8 cellular contexts compared by ENCODE assay signal in the genomic region with DNA sequence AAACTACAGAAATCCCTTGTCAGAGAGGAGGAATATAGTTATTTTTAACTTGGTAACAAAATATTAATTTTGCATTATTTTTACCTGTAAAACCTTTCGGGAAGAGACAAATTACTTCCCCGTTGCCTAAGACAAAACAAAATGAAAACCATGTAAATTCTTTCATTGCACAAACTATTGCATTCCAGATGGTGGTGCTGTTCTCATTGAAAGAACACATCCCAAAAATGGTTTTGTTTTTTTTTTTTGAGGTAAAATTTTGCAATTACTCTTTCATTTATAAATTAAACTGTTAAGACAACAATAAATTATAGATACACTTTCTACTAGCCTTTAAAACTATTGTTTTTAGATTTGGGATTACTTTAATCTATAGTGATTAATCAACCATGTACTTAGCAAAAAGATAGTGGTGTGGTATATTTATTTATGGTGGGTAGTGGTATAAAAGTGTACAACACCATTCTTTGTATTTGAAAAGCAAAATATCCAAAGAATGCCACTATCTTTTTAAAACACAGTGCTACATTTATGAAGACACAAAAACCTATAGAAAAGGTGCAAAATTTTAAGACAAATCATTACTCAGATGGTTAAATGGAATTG.
A peak's percentile ranks its signal among the peaks of the same experiment; 100 is the strongest.
DNase-seq lines count a peak whose midpoint lies in the region; ATAC-seq and TF ChIP-seq lines count a peak whose summit lies in the region.

No MANE protein-coding gene starts in this region.

- H3K36me3 ChIP-seq in SJCRH30 = no peaks in the 10 kb centered on the region
- no peaks in the 10 kb centered on the region for H3K36me3 ChIP-seq in spleen

- intact Hi-C loops in spleen (cut with DNase I; ENCODE audit: low total_unique reads) = loop anchor here (10.0 kb wide), 1 partner anchor 151 kb away; no protein-coding TSS in a partner anchor

- H3K9me3 ChIP-seq in SJCRH30 (replicated peaks) (no peaks in the 10 kb centered on the region; the same call in 1 of the 2 replicates), spleen (peaks cover 0 to 14% (median 12%) of the 10 kb centered on the region in 8 donors)

- peak; percentile 61 to 68 for DNase-seq in AML-193 (lab: John Stamatoyannopoulos, UW)
- peak; percentile 21 for DNase-seq in GM20000 (ENCODE audit: low spot score)
- DNase-seq in SJCRH30 = peak in 1 of 2 experiments; percentile 65
- peak; percentile 10 for DNase-seq in fibroblast of the conjunctiva (ENCODE audit: low read depth)
- no peak for DNase-seq in spleen
- no peak for DNase-seq in NCI-H1436 treated with DMSO at 0.1 percent for 48 hours (lab: John Stamatoyannopoulos, UW)
- no peak for DNase-seq in activated naive CD4-positive, alpha-beta T cell treated with Interleukin-2 at 50 U/mL for 16 hours

- no peak overlapping the region for H3K4me3 ChIP-seq in SJCRH30
- no peak overlapping the region for H3K4me3 ChIP-seq in spleen

- 6 to 25% (median 22%) methylated on average over 2 of the region's 2 CpGs for WGBS in spleen, 5 donors

- TF ChIP-seq CTCF in GM20000 (IDR thresholded peaks at IDR 0.05; ENCODE audit: extremely low read depth, missing control alignments) (peak; percentile 33), spleen (IDR thresholded peaks at IDR 0.05 in 8 of 11, conservative IDR thresholded peaks at IDR 0.05 in 3 of 11) (peak in 9 of 11 experiments; percentile 25 to 64 (median 53))

- H3K27me3 ChIP-seq in SJCRH30 (no peaks in the 10 kb centered on the region), spleen (replicated peaks in 1 of 7) (no peaks in the 10 kb centered on the region)

- no peak for ATAC-seq in HG03439 (IDR thresholded peaks at IDR 0.05; ENCODE audit: unreplicated experiment)

- no peak for TF ChIP-seq POLR2A in spleen (IDR thresholded peaks at IDR 0.05)

- peaks cover 54% of the 10 kb centered on the region for H3K4me1 ChIP-seq in SJCRH30
- H3K4me1 ChIP-seq in spleen = peaks cover 0 to 19% (median 6%) of the 10 kb centered on the region in 6 donors

- H3K27ac ChIP-seq in SJCRH30 (peak overlapping the region; percentile 26), spleen (no peak overlapping the region)

Comparison
In these comparisons a context has a peak if more than half of its experiments do, and no peak if none do; other contexts are left out.
1. DNase-seq: peak in AML-193 (2 of 2), GM20000 (single experiment) and fibroblast of the conjunctiva (single experiment); none in spleen (single experiment), NCI-H1436 treated with DMSO at 0.1 percent for 48 hours (single experiment) and activated naive CD4-positive, alpha-beta T cell treated with Interleukin-2 at 50 U/mL for 16 hours (single experiment).